ENCODE assay signal across 8 cellular contexts in the genomic region with DNA sequence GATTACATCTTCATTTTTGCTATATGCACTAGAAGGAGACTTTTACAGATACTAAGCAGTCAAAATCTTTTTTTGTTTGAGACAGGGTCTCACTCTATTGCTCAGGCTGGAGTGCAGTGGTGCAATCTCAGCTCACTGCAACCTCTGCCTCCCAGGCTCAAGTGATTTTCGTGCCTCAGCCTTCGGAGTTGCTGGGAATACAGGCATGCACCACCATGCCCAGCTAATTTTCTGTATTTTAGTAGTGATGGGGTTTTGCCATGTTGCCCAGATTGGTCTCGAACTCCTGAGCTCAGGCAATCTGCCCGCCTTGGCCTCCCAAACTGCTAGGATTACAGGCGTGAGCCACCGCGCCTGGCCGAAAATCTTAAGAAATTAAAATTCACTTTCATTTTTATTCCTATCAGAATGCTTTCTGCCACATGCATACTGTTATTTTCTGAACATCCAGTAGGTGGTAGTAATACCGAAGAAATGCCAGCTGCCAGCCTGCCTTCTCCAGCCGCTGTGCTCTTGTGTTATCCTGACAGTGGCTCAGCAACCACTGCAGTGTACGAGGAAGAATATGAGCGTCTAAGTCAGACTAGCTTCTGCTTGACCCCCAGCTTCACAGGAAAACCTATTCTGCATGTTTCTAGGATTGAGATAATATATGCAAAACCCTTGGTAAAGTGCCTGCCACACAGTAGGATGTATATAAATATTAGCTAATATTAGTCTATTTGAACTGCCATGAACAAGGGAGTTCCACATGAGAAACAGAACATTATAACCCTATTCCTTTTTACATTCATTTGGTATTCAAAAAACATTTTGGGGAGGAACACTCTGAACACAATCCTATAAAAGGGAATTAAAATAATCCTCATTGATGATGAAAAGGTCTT. TPM values are rescaled to one million over a fixed set of nuclear protein-coding genes. Genes with fewer than 3 reads are reported as not detected.
DNase-seq lines count a peak whose midpoint lies in the region; ATAC-seq, FAIRE-seq and TF ChIP-seq lines count a peak whose summit lies in the region.

No MANE protein-coding gene starts in this region.

- no peaks in the 10 kb centered on the region for H3K27me3 Mint-ChIP-seq in CD4-positive, alpha-beta T cell
- no peaks in the 10 kb centered on the region for H3K27me3 Mint-ChIP-seq in stimulated activated naive CD8-positive, alpha-beta T cell treated with anti-CD3 and anti-CD28 coated beads, Interleukin-15, Interleukin-2, amounts not matched to agents 100 ng/mL and 50 ng/mL, for 24 hours

- POLR2A ChIA-PET in CD4-positive, alpha-beta T cell (lab: Charles Lee) = interaction anchor here (0.7 to 1.2 kb wide), 5 partner anchors 35 to 619 kb away, joined by 3 to 6 read pairs (median 4); partner anchors contain the start of gene PCED1B
- POLR2A ChIA-PET in endothelial cell of umbilical vein (lab: Charles Lee) = no interaction called here

- H3K36me3 ChIP-seq in endothelial cell of umbilical vein (ENCODE audit: control insufficient read depth in 2 of 2, extremely low read depth in 1 of 2, insufficient read depth in 2 of 2, low read length in 2 of 2) (no peaks in the 10 kb centered on the region), mucosa of stomach (ENCODE audit: control insufficient read depth, insufficient read depth, low read length) (no peaks in the 10 kb centered on the region)

- TF ChIP-seq POLR2A in endothelial cell of umbilical vein (IDR thresholded peaks at IDR 0.05; ENCODE audit: low read depth, low read length) = no peak

- no peak overlapping the region for H3K27ac Mint-ChIP-seq in CD4-positive, alpha-beta T cell
- peak overlapping the region; percentile 63 for H3K27ac Mint-ChIP-seq in stimulated activated naive CD8-positive, alpha-beta T cell treated with anti-CD3 and anti-CD28 coated beads, Interleukin-15, Interleukin-2, amounts not matched to agents 100 ng/mL and 50 ng/mL, for 24 hours

- no peaks in the 10 kb centered on the region for H3K27me3 ChIP-seq in CD4-positive, alpha-beta T cell (ENCODE audit: control insufficient read depth, insufficient read depth, low read length)
- H3K27me3 ChIP-seq in endothelial cell of umbilical vein (ENCODE audit: control insufficient read depth in 2 of 2, insufficient read depth in 2 of 2, low read length in 2 of 2) = no peaks in the 10 kb centered on the region
- no peaks in the 10 kb centered on the region for H3K27me3 ChIP-seq in mucosa of stomach (ENCODE audit: control insufficient read depth, insufficient read depth, low read length)

- H2AFZ ChIP-seq in endothelial cell of umbilical vein (ENCODE audit: low read depth, low read length) = no peak overlapping the region

- H3K9me1 ChIP-seq in endothelial cell of umbilical vein (replicated peaks; ENCODE audit: control insufficient read depth, extremely low read depth, insufficient read depth, low read length) = no peaks in the 10 kb centered on the region

- peak; percentile 72 for TF ChIP-seq CTCF in CD4-positive, alpha-beta T cell (IDR thresholded peaks at IDR 0.05)
- TF ChIP-seq CTCF in endothelial cell of umbilical vein (IDR thresholded peaks at IDR 0.05; ENCODE audit: extremely low read depth in 1 of 2, insufficient read depth in 1 of 2, low read depth in 1 of 2, low read length in 2 of 2) = peak; percentile 39 to 50

- H3K9ac ChIP-seq in endothelial cell of umbilical vein (replicated peaks; ENCODE audit: extremely low read depth, insufficient read depth, low read length) (no peak overlapping the region), mucosa of stomach (ENCODE audit: low read length) (peak overlapping the region; percentile 38)

- H3K27ac ChIP-seq in CD4-positive, alpha-beta T cell (ENCODE audit: low read depth, low read length) = no peak overlapping the region
- H3K27ac ChIP-seq in endothelial cell of umbilical vein (ENCODE audit: insufficient read depth, low read depth, low read length) = no peak overlapping the region

- no peaks in the 10 kb centered on the region for H3K9me3 ChIP-seq in CD4-positive, alpha-beta T cell (ENCODE audit: control insufficient read depth, low read length)
- H3K9me3 ChIP-seq in endothelial cell of umbilical vein (replicated peaks; ENCODE audit: control insufficient read depth, insufficient read depth, low read length) (no peaks in the 10 kb centered on the region), mucosa of stomach (ENCODE audit: control insufficient read depth, low read length) (no peaks in the 10 kb centered on the region)

- peaks cover 9% of the 10 kb centered on the region for H3K4me1 Mint-ChIP-seq in CD4-positive, alpha-beta T cell (ENCODE audit: low read depth)
- peaks cover 18% of the 10 kb centered on the region for H3K4me1 Mint-ChIP-seq in stimulated activated naive CD8-positive, alpha-beta T cell treated with anti-CD3 and anti-CD28 coated beads, Interleukin-15, Interleukin-2, amounts not matched to agents 100 ng/mL and 50 ng/mL, for 24 hours (ENCODE audit: low read depth)

- no peaks in the 10 kb centered on the region for H3K9me3 Mint-ChIP-seq in CD4-positive, alpha-beta T cell
- no peaks in the 10 kb centered on the region for H3K9me3 Mint-ChIP-seq in stimulated activated naive CD8-positive, alpha-beta T cell treated with anti-CD3 and anti-CD28 coated beads, Interleukin-15, Interleukin-2, amounts not matched to agents 100 ng/mL and 50 ng/mL, for 24 hours

- H3K4me1 ChIP-seq in endothelial cell of umbilical vein (ENCODE audit: control insufficient read depth, extremely low read depth, insufficient read depth, low read length) (no peaks in the 10 kb centered on the region), mucosa of stomach (ENCODE audit: control insufficient read depth, insufficient read depth, low read length) (no peaks in the 10 kb centered on the region)

- peak; percentile 88 for FAIRE-seq in endothelial cell of umbilical vein (lab: Jason Lieb, UNC)

- BruUV-seq in endothelial cell of umbilical vein (replicated peaks; lab: Mats Ljungman, UMichigan) = no TSS peak

- no peaks in the 10 kb centered on the region for H4K20me1 ChIP-seq in endothelial cell of umbilical vein (replicated peaks; ENCODE audit: control insufficient read depth, extremely low read depth, insufficient read depth, low read length)

- peak overlapping the region; percentile 43 for H3K4me3 Mint-ChIP-seq in CD4-positive, alpha-beta T cell
- no peak overlapping the region for H3K4me3 Mint-ChIP-seq in stimulated activated naive CD8-positive, alpha-beta T cell treated with anti-CD3 and anti-CD28 coated beads, Interleukin-15, Interleukin-2, amounts not matched to agents 100 ng/mL and 50 ng/mL, for 24 hours

- CTCF ChIA-PET in CD4-positive, alpha-beta T cell (lab: Charles Lee) = interaction anchor here (0.8 to 1.9 kb wide), 4 partner anchors 10 to 619 kb away, joined by 3 to 7 read pairs (median 4); no protein-coding TSS in a partner anchor
- CTCF ChIA-PET in endothelial cell of umbilical vein (lab: Charles Lee) = interaction anchor here (0.7 to 4.2 kb wide), 26 partner anchors 10 to 619 kb away, joined by 3 to 54 read pairs (median 6); partner anchors contain the start of genes RPAP3 and SLC48A1

- no peak overlapping the region for H3K4me2 ChIP-seq in endothelial cell of umbilical vein (ENCODE audit: insufficient read depth, low read length)

- intact Hi-C loops in CD4-positive, alpha-beta T cell (cut with DNase I, micrococcal nuclease) = loop anchor here (1.0 to 10.0 kb wide), 7 partner anchors 35 to 617 kb away; no protein-coding TSS in a partner anchor
- intact Hi-C loops in endothelial cell of umbilical vein (cut with micrococcal nuclease) = loop anchor here (1.0 to 2.0 kb wide), 4 partner anchors 35 to 186 kb away; partner anchors contain the start of gene SLC48A1

- H3K36me3 Mint-ChIP-seq in CD4-positive, alpha-beta T cell (ENCODE audit: low read depth) = peaks cover 6% of the 10 kb centered on the region
- H3K36me3 Mint-ChIP-seq in stimulated activated naive CD8-positive, alpha-beta T cell treated with anti-CD3 and anti-CD28 coated beads, Interleukin-15, Interleukin-2, amounts not matched to agents 100 ng/mL and 50 ng/mL, for 24 hours (ENCODE audit: low read depth) = no peaks in the 10 kb centered on the region

- H3K79me2 ChIP-seq in endothelial cell of umbilical vein (ENCODE audit: control insufficient read depth, insufficient read depth, low read length) = no peaks in the 10 kb centered on the region

- dilution Hi-C loops in endothelial cell of umbilical vein (cut with MboI; ENCODE audit: extremely low pct_ligation_motif_present, low sequenced_read_pairs) = no loop called here

- peak; percentile 19 to 40 (median 30) for DNase-seq in CD4-positive, alpha-beta T cell
- DNase-seq in NCI-H82 treated with DMSO at 0.1 percent for 48 hours (lab: John Stamatoyannopoulos, UW; ENCODE audit: unreplicated experiment) (peak; percentile 35), endothelial cell of umbilical vein (ENCODE audit: low read depth, low spot score) (peak; percentile 66)
- peak; percentile 7 to 10 for DNase-seq in activated CD8-positive, alpha-beta memory T cell treated with anti-CD3 and anti-CD28 coated beads for 4 hours (ENCODE audit: low read depth in 2 of 2)

- H3K4me3 ChIP-seq in endothelial cell of umbilical vein (replicated peaks in 1 of 3; ENCODE audit: insufficient read depth in 1 of 3, low read depth in 1 of 3, low read length in 3 of 3) = no peak overlapping the region
- H3K4me3 ChIP-seq in mucosa of stomach (ENCODE audit: low read length) = no peak overlapping the region

- ATAC-seq in CD4-positive, alpha-beta T cell (ENCODE audit: poor library complexity) = peak; percentile 97
- ATAC-seq in GM19351 (IDR thresholded peaks at IDR 0.05; ENCODE audit: unreplicated experiment) = peak; percentile 57
- ATAC-seq in HG03520 (IDR thresholded peaks at IDR 0.05; ENCODE audit: unreplicated experiment) = peak; percentile 57

TF ChIP-seq in endothelial cell of umbilical vein, 7 proteins besides CTCF, POLR2A, EP300 and RAD21:
- TF ChIP-seq, protein P1, sequence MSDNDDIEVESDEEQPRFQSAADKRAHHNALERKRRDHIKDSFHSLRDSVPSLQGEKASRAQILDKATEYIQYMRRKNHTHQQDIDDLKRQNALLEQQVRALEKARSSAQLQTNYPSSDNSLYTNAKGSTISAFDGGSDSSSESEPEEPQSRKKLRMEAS (IDR thresholded peaks at IDR 0.05; ENCODE audit: insufficient read depth, insufficient read length) = no peak
- TF ChIP-seq MYC (IDR thresholded peaks at IDR 0.05; ENCODE audit: low read depth, low read length) = no peak
TF ChIP-seq in endothelial cell of umbilical vein: peak in this region for 0.

RNA-seq across cellular contexts. Expression of gene RPAP3, which starts 54.2 kb away (rescaled TPM):
- total RNA-seq in CD4-positive, alpha-beta T cell = 10 to 100 TPM; 24.6 to 26.4 TPM
- 29.8 and 32.5 TPM in 2 replicates for total RNA-seq in endothelial cell of umbilical vein
- polyA plus RNA-seq in endothelial cell of umbilical vein = 2.0 and 3.9 TPM in 2 replicates
- 10.4 and 11.0 TPM in 2 replicates for polyA plus RNA-seq in endothelial cell of umbilical vein (2011; cell fraction: cytosol; rRNA removed)
- polyA plus RNA-seq in endothelial cell of umbilical vein (2011; cell fraction: nucleus; rRNA removed) = 9.6 and 14.9 TPM in 2 replicates
- polyA plus RNA-seq in endothelial cell of umbilical vein (2012) = 21.7 and 31.8 TPM in 2 replicates
- polyA minus RNA-seq in endothelial cell of umbilical vein = 2.0 and 4.5 TPM in 2 replicates
- 12.3 TPM for polyA minus RNA-seq in endothelial cell of umbilical vein (2011; cell fraction: cytosol; rRNA and poly(A)+ RNA removed)
- polyA minus RNA-seq in endothelial cell of umbilical vein (2011; cell fraction: nucleus; rRNA and poly(A)+ RNA removed) = 10.7 and 12.8 TPM in 2 replicates

Comparison
In these comparisons a context has a peak if more than half of its experiments do, and no peak if none do; other contexts are left out.
1. DNase-seq: peak in every context shown above with its lines; median percentile 66 in endothelial cell of umbilical vein; 35 in NCI-H82 treated with DMSO at 0.1 percent for 48 hours; 30 in CD4-positive, alpha-beta T cell; 8 in activated CD8-positive, alpha-beta memory T cell treated with anti-CD3 and anti-CD28 coated beads for 4 hours.